Comparison of ENCODE assay signal across 8 cellular contexts in the genomic region with DNA sequence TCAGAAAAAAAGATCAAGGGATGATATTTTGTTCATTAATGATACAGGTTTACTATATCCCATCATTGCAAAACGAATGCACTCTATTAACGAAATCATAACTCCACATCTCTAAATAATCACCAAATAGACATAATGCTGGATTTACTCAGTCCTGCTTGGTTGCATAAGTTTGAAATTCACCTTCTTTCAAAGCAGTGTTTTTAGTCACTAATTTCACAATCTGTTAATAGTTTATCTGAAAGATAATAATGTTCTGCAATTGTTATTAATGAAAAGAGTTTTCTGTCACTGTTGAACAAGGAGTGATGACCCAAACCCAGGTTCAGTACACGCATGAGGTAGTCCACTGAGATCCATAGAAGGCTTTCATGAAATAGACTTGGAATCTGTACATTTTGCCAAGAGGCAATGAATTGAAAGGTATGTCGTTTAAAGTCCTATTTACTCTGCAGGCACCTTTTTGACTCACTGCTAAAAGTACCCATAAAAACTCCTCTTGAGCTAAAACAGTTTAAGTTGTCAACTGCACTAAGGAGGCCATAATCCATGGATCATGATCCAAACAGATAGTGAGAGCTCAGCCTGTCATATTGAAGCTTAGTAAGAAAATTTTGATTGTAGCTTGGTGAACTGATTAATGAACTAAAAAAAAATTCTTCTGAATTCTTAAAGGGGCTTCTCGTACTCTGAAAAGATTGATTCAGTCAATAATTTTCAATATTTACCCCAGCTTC.
A peak's percentile ranks its signal among the peaks of the same experiment; 100 is the strongest.
DNase-seq lines count a peak whose midpoint lies in the region; ATAC-seq and TF ChIP-seq lines count a peak whose summit lies in the region.

No MANE protein-coding gene starts in this region.

- H3K27ac Mint-ChIP-seq in activated naive CD4-positive, alpha-beta T cell treated with anti-CD3 and anti-CD28 coated beads, Interleukin-2, amount 50 U/mL, for 24 hours = peak overlapping the region; percentile 95

- H3K27me3 ChIP-seq in uterus = no peaks in the 10 kb centered on the region
- no peaks in the 10 kb centered on the region for H3K27me3 ChIP-seq in aorta (ENCODE audit: control insufficient read depth in 1 of 2, insufficient read depth in 2 of 2, low read length in 1 of 2)

- intact Hi-C loops in left colon (cut with DNase I, micrococcal nuclease) (no loop called here), uterus (cut with DNase I; ENCODE audit: low total_unique reads) (no loop called here), aorta (cut with DNase I) (no loop called here)

- no peaks in the 10 kb centered on the region for H3K4me1 ChIP-seq in uterus
- H3K4me1 ChIP-seq in aorta (ENCODE audit: control insufficient read depth in 1 of 2, insufficient read depth in 2 of 2, low read length in 2 of 2) = peaks cover 2 to 3% of the 10 kb centered on the region in 2 donors

- H3K36me3 Mint-ChIP-seq in activated naive CD4-positive, alpha-beta T cell treated with anti-CD3 and anti-CD28 coated beads, Interleukin-2, amount 50 U/mL, for 24 hours = no peaks in the 10 kb centered on the region

- no peaks in the 10 kb centered on the region for H3K36me3 ChIP-seq in uterus
- H3K36me3 ChIP-seq in aorta (ENCODE audit: control insufficient read depth in 1 of 2, insufficient read depth in 2 of 2, low read length in 1 of 2) = no peaks in the 10 kb centered on the region

- H3K27ac ChIP-seq in uterus (peak overlapping the region; percentile 44 to 79), aorta (ENCODE audit: low read depth in 1 of 2, low read length in 2 of 2) (no peak overlapping the region)

- no peaks in the 10 kb centered on the region for H3K27me3 Mint-ChIP-seq in activated naive CD4-positive, alpha-beta T cell treated with anti-CD3 and anti-CD28 coated beads, Interleukin-2, amount 50 U/mL, for 24 hours

- H3K9me3 Mint-ChIP-seq in activated naive CD4-positive, alpha-beta T cell treated with anti-CD3 and anti-CD28 coated beads, Interleukin-2, amount 50 U/mL, for 24 hours = no peaks in the 10 kb centered on the region

- no peak for TF ChIP-seq POLR2A in uterus (IDR thresholded peaks at IDR 0.05)

- no peak for TF ChIP-seq CTCF in uterus (IDR thresholded peaks at IDR 0.05)

- peak overlapping the region; percentile 85 for H3K4me3 Mint-ChIP-seq in activated naive CD4-positive, alpha-beta T cell treated with anti-CD3 and anti-CD28 coated beads, Interleukin-2, amount 50 U/mL, for 24 hours

- WGBS in aorta, 2 donors = 86 to 87% methylated on average over 5 of the region's 5 CpGs

- peaks cover 87% of the 10 kb centered on the region for H3K4me1 Mint-ChIP-seq in activated naive CD4-positive, alpha-beta T cell treated with anti-CD3 and anti-CD28 coated beads, Interleukin-2, amount 50 U/mL, for 24 hours

- no peaks in the 10 kb centered on the region for H3K9me3 ChIP-seq in uterus
- H3K9me3 ChIP-seq in aorta (ENCODE audit: control insufficient read depth, low read length) = no peaks in the 10 kb centered on the region

- ATAC-seq in left colon (peak; percentile 48), GM18498 (IDR thresholded peaks at IDR 0.05; ENCODE audit: unreplicated experiment) (no peak), aorta (ENCODE audit: low FRiP score) (no peak)

- DNase-seq in activated naive CD4-positive, alpha-beta T cell (lab: John Stamatoyannopoulos, UW) = no peak
- DNase-seq in OCI-M1 (lab: John Stamatoyannopoulos, UW) (peak; percentile 66), left colon (no peak), uterus (no peak), aorta (no peak)
- DNase-seq in activated effector memory CD4-positive, alpha-beta T cell treated with Interleukin-2 at 50 U/mL for 16 hours = no peak

- H3K4me3 ChIP-seq in uterus = no peak overlapping the region
- H3K4me3 ChIP-seq in aorta (ENCODE audit: low read length in 2 of 2) = no peak overlapping the region

Comparison
In these comparisons a context has a peak if more than half of its experiments do, and no peak if none do; other contexts are left out.
1. H3K27ac ChIP-seq: peak in uterus (2 of 2); none in aorta (0 of 2).